In genomic region chr9:81607593-81608288, GRCh38 we compare ENCODE assay signal across 15 cellular contexts.
"Had no signal": no experiment of that assay in that cellular context is flagged by ENCODE, and none has a peak within 500 bp of the region (broad histone marks: within the 10 kb centered on the region; RNA-seq: fewer than 3 reads in every experiment).

No MANE protein-coding gene starts in this region.

- DNase-seq: activated CD4-positive, alpha-beta T cell treated with anti-CD3 and anti-CD28 coated beads, Interleukin-2, amount 50 U/mL, for 1 hour; activated CD4-positive, CD25-positive, alpha-beta regulatory T cell; activated T-cell treated with anti-CD3 and anti-CD28 coated beads for 4 hours; amniotic stem cell; cortex of kidney; effector memory CD4-positive, alpha-beta T cell; islet precursor cell; right cardiac atrium had no signal

- H3K9me3 Mint-ChIP-seq: activated naive CD4-positive, alpha-beta T cell treated with anti-CD3 and anti-CD28 coated beads, Interleukin-2, amount 50 U/mL, for 24 hours; type B pancreatic cell had no signal

- H3K27ac ChIP-seq: epithelial cell of prostate had no signal

- ATAC-seq: activated T-helper 17 cell treated with anti-CD3 and anti-CD28 coated beads, Interleukin-2, amount 50 U/mL, for 72 hours; right cardiac atrium had no signal

- H3K4me3 ChIP-seq: smooth muscle cell had no signal

- H3K27me3 Mint-ChIP-seq: activated naive CD4-positive, alpha-beta T cell treated with anti-CD3 and anti-CD28 coated beads, Interleukin-2, amount 50 U/mL, for 24 hours; activated T-helper 17 cell treated with anti-CD3 and anti-CD28 coated beads, Interleukin-2, amount 50 U/mL, for 72 hours; brain; central memory CD8-positive, alpha-beta T cell; type B pancreatic cell had no signal

- H3K4me1 Mint-ChIP-seq: activated naive CD4-positive, alpha-beta T cell treated with anti-CD3 and anti-CD28 coated beads, Interleukin-2, amount 50 U/mL, for 24 hours; activated T-helper 17 cell treated with anti-CD3 and anti-CD28 coated beads, Interleukin-2, amount 50 U/mL, for 72 hours; central memory CD8-positive, alpha-beta T cell had no signal

- H3K4me3 Mint-ChIP-seq: activated naive CD4-positive, alpha-beta T cell treated with anti-CD3 and anti-CD28 coated beads, Interleukin-2, amount 50 U/mL, for 24 hours; activated T-helper 17 cell treated with anti-CD3 and anti-CD28 coated beads, Interleukin-2, amount 50 U/mL, for 72 hours; brain; central memory CD8-positive, alpha-beta T cell; type B pancreatic cell had no signal

- H3K36me3 Mint-ChIP-seq: activated naive CD4-positive, alpha-beta T cell treated with anti-CD3 and anti-CD28 coated beads, Interleukin-2, amount 50 U/mL, for 24 hours had no signal

- H3K27ac Mint-ChIP-seq: activated naive CD4-positive, alpha-beta T cell treated with anti-CD3 and anti-CD28 coated beads, Interleukin-2, amount 50 U/mL, for 24 hours; activated T-helper 17 cell treated with anti-CD3 and anti-CD28 coated beads, Interleukin-2, amount 50 U/mL, for 72 hours; brain; type B pancreatic cell had no signal
